In the genomic region with DNA sequence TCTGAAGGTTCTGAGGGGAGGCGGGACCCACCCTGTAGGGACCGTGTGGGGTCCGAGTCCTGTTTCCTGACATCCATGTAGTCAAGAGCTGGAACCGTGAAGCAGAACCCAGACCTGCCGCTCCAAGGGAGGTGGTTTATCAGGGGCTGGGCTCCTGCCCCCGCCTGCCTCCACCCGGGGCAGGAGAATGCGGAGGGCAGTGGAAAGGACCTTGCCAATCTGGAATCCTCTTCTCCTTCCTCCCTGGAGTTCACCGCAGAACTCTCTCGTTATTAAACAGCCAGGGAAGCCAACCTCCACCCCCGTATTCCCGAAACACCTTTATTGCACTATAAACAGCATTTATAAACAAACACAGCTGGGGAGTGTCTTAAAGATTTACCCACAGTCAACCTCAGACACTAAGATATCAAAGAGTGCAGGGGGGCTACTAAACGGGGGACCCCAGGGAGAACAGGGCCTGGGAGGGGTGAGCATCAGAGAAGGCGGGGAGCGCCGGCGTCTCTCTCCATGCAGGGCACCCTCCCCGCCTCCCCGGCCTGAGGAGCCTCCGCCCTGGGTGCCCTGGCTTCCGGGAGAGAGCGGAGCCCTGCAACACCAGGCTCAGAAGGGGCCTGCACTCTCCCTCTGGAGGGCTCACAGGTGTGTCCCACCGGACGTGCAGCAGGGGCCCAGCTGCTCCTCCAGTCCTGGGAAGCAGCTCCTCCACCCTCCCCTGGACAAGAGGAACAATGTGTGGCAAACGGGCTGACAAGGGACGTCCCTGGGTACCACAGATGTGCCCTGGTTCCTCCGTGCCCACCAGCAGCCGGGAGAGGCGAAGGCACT, we compare ENCODE assay signal across 18 cellular contexts. TPM values are rescaled to one million over a fixed set of nuclear protein-coding genes. Genes with fewer than 3 reads are reported as not detected.
DNase-seq lines count a peak whose midpoint lies in the region; ATAC-seq and TF ChIP-seq lines count a peak whose summit lies in the region.
"Had no signal": no experiment of that assay in that cellular context is flagged by ENCODE, and none has a peak within 500 bp of the region (broad histone marks: within the 10 kb centered on the region; RNA-seq: fewer than 3 reads in every experiment).

No MANE protein-coding gene starts in this region.

- H3K4me3 Mint-ChIP-seq in glutamatergic neuron (ENCODE audit: unreplicated experiment) = no peak overlapping the region
- H3K4me3 Mint-ChIP-seq: effector memory CD8-positive, alpha-beta T cell had no signal

- no CpG with 5 or more reads among the region's 29 CpGs for WGBS in trophoblast cell (ENCODE audit: extremely low coverage, insufficient coverage, insufficient read length)

- H3K9ac ChIP-seq in BLaER1 treated with 17β-estradiol and CSF1 and Interleukin-3, amounts not matched to agents 10 nM and 100 nM = peak overlapping the region in 4 of 11 experiments; percentile 14 to 44 (median 32); a peak in 4 of 22 replicates
- H3K9ac ChIP-seq in trophoblast cell (ENCODE audit: low read length) = no peak overlapping the region

- H3K9me3 Mint-ChIP-seq in glutamatergic neuron (ENCODE audit: unreplicated experiment) = peaks cover 9% of the 10 kb centered on the region
- H3K9me3 Mint-ChIP-seq: effector memory CD8-positive, alpha-beta T cell had no signal

- H3K4me3 ChIP-seq in BLaER1 treated with 17β-estradiol and CSF1 and Interleukin-3, amounts not matched to agents 10 nM and 100 nM = no peak overlapping the region
- peak overlapping the region; percentile 7 for H3K4me3 ChIP-seq in trophoblast cell (ENCODE audit: low read depth, low read length)
- H3K4me3 ChIP-seq: hepatocyte, SJSA1, testis had no signal

- H2BK120ac ChIP-seq in trophoblast cell (ENCODE audit: insufficient read depth, low read length, poor library complexity) = no peak overlapping the region

- H3K4me1 ChIP-seq in BLaER1 treated with 17β-estradiol and CSF1 and Interleukin-3, amounts not matched to agents 10 nM and 100 nM = peaks cover 10 to 46% (median 36%) of the 10 kb centered on the region in 10 experiments; a peak in 18 of 20 replicates
- H3K4me1 ChIP-seq in trophoblast cell (ENCODE audit: control insufficient read depth in 1 of 2, insufficient read depth in 2 of 2, low read length in 2 of 2) = no peaks in the 10 kb centered on the region

- H3K36me3 ChIP-seq in BLaER1 treated with 17β-estradiol and CSF1 and Interleukin-3, amounts not matched to agents 10 nM and 100 nM = no peaks in the 10 kb centered on the region
- H3K36me3 ChIP-seq in trophoblast cell (ENCODE audit: control insufficient read depth in 1 of 2, insufficient read depth in 2 of 2, low read length in 2 of 2) = no peaks in the 10 kb centered on the region
- H3K36me3 ChIP-seq: SJSA1 had no signal

- no peak overlapping the region for H4K8ac ChIP-seq in trophoblast cell (ENCODE audit: low read depth, low read length)

- TF ChIP-seq CTCF in GM20000 (IDR thresholded peaks at IDR 0.05; ENCODE audit: extremely low read depth, missing control alignments) (no peak), glutamatergic neuron (IDR thresholded peaks at IDR 0.05; ENCODE audit: partially characterized antibody, unreplicated experiment) (no peak)

- peaks cover 13% of the 10 kb centered on the region for H3K27me3 Mint-ChIP-seq in glutamatergic neuron (ENCODE audit: unreplicated experiment)

- DNase-seq in GM20000 (ENCODE audit: low spot score) (peak; percentile 51), glutamatergic neuron (peak; percentile 42), trophoblast cell (no peak), nucleus accumbens (lab: John Stamatoyannopoulos, UW) (no peak), MV-4-11 (lab: John Stamatoyannopoulos, UW) (no peak), superior temporal gyrus (ENCODE audit: extremely low spot score) (no peak)
- DNase-seq: caudate nucleus; effector memory CD8-positive, alpha-beta T cell; Kasumi-1; left ventricle myocardium superior; NCI-H1417 treated with DMSO at 0.1 percent for 48 hours; NCI-H226; testis had no signal

- H2AFZ ChIP-seq in trophoblast cell (ENCODE audit: insufficient read depth, low read length, poor library complexity) = no peak overlapping the region
- H2AFZ ChIP-seq: hepatocyte had no signal

- no peak overlapping the region for H4K91ac ChIP-seq in trophoblast cell (ENCODE audit: low read depth, low read length)

- no peak overlapping the region for H2BK5ac ChIP-seq in trophoblast cell (ENCODE audit: low read depth, low read length, poor library complexity)

- H3K4me1 Mint-ChIP-seq in glutamatergic neuron (ENCODE audit: low read depth, unreplicated experiment) = peaks cover 4% of the 10 kb centered on the region

- H3K36me3 Mint-ChIP-seq in glutamatergic neuron (ENCODE audit: unreplicated experiment) = no peaks in the 10 kb centered on the region

- H3K79me2 ChIP-seq in trophoblast cell (ENCODE audit: control insufficient read depth, insufficient read depth, low read length, poor library complexity) = no peaks in the 10 kb centered on the region
- H3K79me2 ChIP-seq: hepatocyte had no signal

- H3K27ac Mint-ChIP-seq in glutamatergic neuron (ENCODE audit: unreplicated experiment) = peak overlapping the region; percentile 28
- H3K27ac Mint-ChIP-seq: effector memory CD8-positive, alpha-beta T cell had no signal

- H3K14ac ChIP-seq in trophoblast cell (ENCODE audit: low read length) = no peak overlapping the region

- H3K79me1 ChIP-seq in trophoblast cell (ENCODE audit: low read length) = peaks cover 2% of the 10 kb centered on the region

- H2AK5ac ChIP-seq in trophoblast cell (ENCODE audit: low read length) = no peak overlapping the region

- H4K12ac ChIP-seq in trophoblast cell (ENCODE audit: low read depth, low read length) = no peak overlapping the region

- peaks cover 0 to 25% (median 0%) of the 10 kb centered on the region in 11 experiments; a peak in 5 of 22 replicates for H4K20me1 ChIP-seq in BLaER1 treated with 17β-estradiol and CSF1 and Interleukin-3, amounts not matched to agents 10 nM and 100 nM

- peak overlapping the region in 1 of 11 experiments; percentile 3; a peak in 2 of 22 replicates for H3K27ac ChIP-seq in BLaER1 treated with 17β-estradiol and CSF1 and Interleukin-3, amounts not matched to agents 10 nM and 100 nM
- no peak overlapping the region for H3K27ac ChIP-seq in trophoblast cell (ENCODE audit: low read depth, low read length)
- H3K27ac ChIP-seq: C4-2B, hepatocyte, SJSA1, testis had no signal

- H3K9me3 ChIP-seq in BLaER1 treated with 17β-estradiol and CSF1 and Interleukin-3, amounts not matched to agents 10 nM and 100 nM (replicated peaks in 1 of 11) = peaks cover 0 to 10% (median 5%) of the 10 kb centered on the region in 11 experiments; a peak in 4 of 22 replicates
- peaks cover 8% of the 10 kb centered on the region for H3K9me3 ChIP-seq in trophoblast cell (ENCODE audit: insufficient read depth, low read depth, low read length)
- H3K9me3 ChIP-seq: SJSA1, testis had no signal

- H3K27me3 ChIP-seq in BLaER1 treated with 17β-estradiol and CSF1 and Interleukin-3, amounts not matched to agents 10 nM and 100 nM = peaks cover 0 to 46% (median 16%) of the 10 kb centered on the region in 11 experiments; a peak in 15 of 22 replicates
- H3K27me3 ChIP-seq in trophoblast cell (ENCODE audit: insufficient read depth, low read length) = peaks cover 9% of the 10 kb centered on the region
- H3K27me3 ChIP-seq: testis had no signal

- H3K23ac ChIP-seq in trophoblast cell (ENCODE audit: low read length) = no peak overlapping the region

- H3K4me2 ChIP-seq in BLaER1 treated with 17β-estradiol and CSF1 and Interleukin-3, amounts not matched to agents 10 nM and 100 nM = peak overlapping the region; percentile 40 to 95 (median 68)
- no peak overlapping the region for H3K4me2 ChIP-seq in trophoblast cell (ENCODE audit: low read length)
- H3K4me2 ChIP-seq: hepatocyte had no signal

- no peak overlapping the region for H3K4ac ChIP-seq in trophoblast cell (ENCODE audit: low read depth, low read length)

- H3K18ac ChIP-seq in trophoblast cell (ENCODE audit: low read length) = no peak overlapping the region

- no peak for ATAC-seq in GM19395 (IDR thresholded peaks at IDR 0.05; ENCODE audit: unreplicated experiment)
- ATAC-seq: effector memory CD8-positive, alpha-beta T cell; left ventricle myocardium superior had no signal

- H2BK12ac ChIP-seq in trophoblast cell (ENCODE audit: low read length) = no peak overlapping the region

RNA-seq across cellular contexts. Expression of gene C2CD4C, which starts 3.6 kb away (rescaled TPM):
- 9.6 TPM for total RNA-seq in glutamatergic neuron (ENCODE audit: unreplicated experiment)
- polyA plus RNA-seq in trophoblast cell (2013) = 1.4 and 1.7 TPM in 2 replicates

RNA-seq across cellular contexts. Expression of gene SHC2, which starts 55.5 kb away (rescaled TPM):
- total RNA-seq in glutamatergic neuron (ENCODE audit: unreplicated experiment) = 343 TPM
- polyA plus RNA-seq in trophoblast cell (2013) = 18.7 and 19.2 TPM in 2 replicates
- total RNA-seq: SJSA1 had no signal

Comparison
In these comparisons a context has a peak if more than half of its experiments do, and no peak if none do; other contexts are left out.
1. DNase-seq: peak in GM20000 (single experiment) and glutamatergic neuron (single experiment); none in trophoblast cell (0 of 2), nucleus accumbens (0 of 56), MV-4-11 (single experiment) and superior temporal gyrus (single experiment).